ENCODE assay signal across 27 cellular contexts in genomic region chr19:6379744-6380143, GRCh38.
"Had no signal": no experiment of that assay in that cellular context is flagged by ENCODE, and none has a peak within 500 bp of the region (broad histone marks: within the 10 kb centered on the region; RNA-seq: fewer than 3 reads in every experiment).

No MANE protein-coding gene starts in this region.

- H3K4me3 Mint-ChIP-seq: immature natural killer cell; memory B cell; natural killer cell; stimulated activated naive B cell treated with anti-CD40 and anti-IgM and Interleukin-4, amounts not matched to agents 10 μg/mL and 1 μg/mL and 100 μg/mL, for 72 hours; stimulated activated naive CD8-positive, alpha-beta T cell treated with anti-CD3 and anti-CD28 coated beads, Interleukin-15, Interleukin-2, amounts not matched to agents 100 ng/mL and 50 ng/mL, for 24 hours had no signal

- H3K27ac Mint-ChIP-seq: immature natural killer cell; memory B cell; natural killer cell; stimulated activated naive B cell treated with anti-CD40 and anti-IgM and Interleukin-4, amounts not matched to agents 10 μg/mL and 1 μg/mL and 100 μg/mL, for 72 hours; stimulated activated naive CD8-positive, alpha-beta T cell treated with anti-CD3 and anti-CD28 coated beads, Interleukin-15, Interleukin-2, amounts not matched to agents 100 ng/mL and 50 ng/mL, for 24 hours had no signal

- H3K4me1 ChIP-seq: lower lobe of right lung, spleen, upper lobe of right lung, uterus had no signal

- H3K27me3 Mint-ChIP-seq: memory B cell; stimulated activated naive B cell treated with anti-CD40 and anti-IgM and Interleukin-4, amounts not matched to agents 10 μg/mL and 1 μg/mL and 100 μg/mL, for 72 hours; stimulated activated naive CD8-positive, alpha-beta T cell treated with anti-CD3 and anti-CD28 coated beads, Interleukin-15, Interleukin-2, amounts not matched to agents 100 ng/mL and 50 ng/mL, for 24 hours had no signal

- H3K27ac ChIP-seq: coronary artery, left ventricle myocardium inferior, lower lobe of right lung, ovary, psoas muscle, skin epidermis, spleen, thoracic aorta, tibial nerve, upper lobe of right lung, uterus had no signal

- H3K4me1 Mint-ChIP-seq: immature natural killer cell, memory B cell, natural killer cell had no signal

- FAIRE-seq: frontal cortex had no signal

- H3K36me3 ChIP-seq: ovary, uterus had no signal

- H3K4me3 ChIP-seq: coronary artery, left ventricle myocardium inferior, lower lobe of right lung, ovary, psoas muscle, skin epidermis, spleen, thoracic aorta, tibial nerve, upper lobe of right lung, uterus had no signal

- H3K27me3 ChIP-seq: ovary, spleen, tibial nerve, upper lobe of right lung, uterus had no signal

- H3K9me3 Mint-ChIP-seq: immature natural killer cell; natural killer cell; stimulated activated naive CD8-positive, alpha-beta T cell treated with anti-CD3 and anti-CD28 coated beads, Interleukin-15, Interleukin-2, amounts not matched to agents 100 ng/mL and 50 ng/mL, for 24 hours had no signal

- ATAC-seq: left colon; lower lobe of right lung; natural killer cell; psoas muscle; right cardiac atrium; stimulated activated naive B cell treated with anti-CD40 and anti-IgM and Interleukin-4, amounts not matched to agents 10 μg/mL and 1 μg/mL and 100 μg/mL, for 72 hours; upper lobe of right lung had no signal

- H3K9me3 ChIP-seq: lower lobe of right lung, psoas muscle, thoracic aorta, upper lobe of right lung, uterus had no signal

- H3K36me3 Mint-ChIP-seq: natural killer cell had no signal

- DNase-seq: dermis blood vessel endothelial cell; effector memory CD4-positive, alpha-beta T cell; hypothalamus; immature natural killer cell; islet precursor cell; kidney glomerular epithelial cell; left colon; left ventricle myocardium inferior; lower lobe of right lung; natural killer cell; nucleus accumbens; ovary; posterior cingulate gyrus; psoas muscle; spleen; stimulated activated CD4-positive, alpha-beta T cell treated with anti-CD3 and anti-CD28 coated beads, Interleukin-4, amount 100 ng/mL, for 4 hours; stimulated activated naive B cell treated with anti-CD40 and anti-IgM and Interleukin-4, amounts not matched to agents 10 μg/mL and 1 μg/mL and 100 μg/mL, for 72 hours; upper lobe of right lung; uterus had no signal
